Comparison of ENCODE assay signal across 2 cellular contexts in genomic region chr1:193402032-193402431, GRCh38.
TF ChIP-seq lines count a peak whose summit lies in the region.

No MANE protein-coding gene starts in this region.

TF ChIP-seq in GM23338, 12 proteins besides CTCF, POLR2A, EP300 and RAD21:
- TF ChIP-seq REST (IDR thresholded peaks at IDR 0.05; ENCODE audit: unreplicated experiment) = no peak
- no peak for TF ChIP-seq EZH2 (IDR thresholded peaks at IDR 0.05; ENCODE audit: low read depth, unreplicated experiment)
- TF ChIP-seq ZNF114 (CRISPR knock-in tag; IDR thresholded peaks at IDR 0.05) = no peak
- TF ChIP-seq JUNB (IDR thresholded peaks at IDR 0.05; ENCODE audit: unreplicated experiment) = no peak

TF ChIP-seq in H1, 55 proteins besides CTCF, POLR2A, EP300 and RAD21:
- no peak for TF ChIP-seq EGR1 (IDR thresholded peaks at IDR 0.05; ENCODE audit: borderline replicate concordance, low read depth, low read length)
- TF ChIP-seq NRF1 (IDR thresholded peaks at IDR 0.05; ENCODE audit: low read depth, low read length) = no peak
- no peak for TF ChIP-seq SIRT6 (IDR thresholded peaks at IDR 0.05; ENCODE audit: low read length)
- TF ChIP-seq CHD2 (IDR thresholded peaks at IDR 0.05; ENCODE audit: low read length) = no peak
- TF ChIP-seq USF2 (IDR thresholded peaks at IDR 0.05; ENCODE audit: low read length) = no peak
- TF ChIP-seq CHD7 (IDR thresholded peaks at IDR 0.05; ENCODE audit: insufficient replicate concordance, low read length) = no peak
- TF ChIP-seq GABPA (IDR thresholded peaks at IDR 0.05; ENCODE audit: borderline replicate concordance, insufficient read depth, low read length) = no peak
- TF ChIP-seq CHD1 (IDR thresholded peaks at IDR 0.05; ENCODE audit: low read depth, low read length) = no peak
